In the genomic region with DNA sequence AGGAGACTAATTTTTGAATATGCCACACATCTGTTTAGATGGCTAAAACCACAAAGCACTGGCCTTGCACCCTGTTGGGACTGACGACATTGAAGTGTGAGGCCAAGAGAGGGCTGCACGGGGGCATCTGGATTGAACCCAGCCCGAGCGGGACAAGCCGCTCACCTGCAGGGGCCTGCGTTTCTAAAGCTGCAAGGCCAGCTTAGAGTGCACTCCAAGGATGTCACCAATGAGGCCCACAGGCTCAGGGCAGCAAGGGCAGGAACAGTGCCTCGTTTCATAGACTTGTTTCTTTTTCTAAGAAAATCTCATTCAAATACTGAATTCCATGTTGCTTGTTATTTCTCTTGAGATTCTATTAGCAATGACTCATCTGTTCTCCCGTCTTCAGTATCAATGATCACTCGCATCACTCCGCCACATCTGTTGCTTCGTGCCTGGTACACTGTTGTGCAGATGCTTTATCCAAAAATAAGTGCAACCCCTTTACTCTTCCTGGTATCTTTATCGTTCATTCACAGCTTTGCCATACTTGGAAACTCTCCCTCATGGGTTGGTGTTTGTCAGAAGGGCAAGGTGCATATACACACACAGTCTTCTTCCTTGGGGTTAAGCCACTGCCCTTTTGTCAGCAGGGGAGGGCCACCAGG, we compare ENCODE assay signal across 1 cellular context.
TF ChIP-seq lines count a peak whose summit lies in the region.

No MANE protein-coding gene starts in this region.

TF ChIP-seq in IMR-90, 13 proteins besides CTCF, POLR2A, EP300 and RAD21:
- no peak for TF ChIP-seq MAZ (IDR thresholded peaks at IDR 0.05; ENCODE audit: borderline replicate concordance, low read depth, low read length)
- TF ChIP-seq MXI1 (IDR thresholded peaks at IDR 0.05; ENCODE audit: borderline replicate concordance, low read depth, low read length) = no peak
- TF ChIP-seq BHLHE40 (IDR thresholded peaks at IDR 0.05; ENCODE audit: low read depth, low read length) = no peak
- TF ChIP-seq CEBPB (IDR thresholded peaks at IDR 0.05; ENCODE audit: low read depth, low read length) = no peak
- no peak for TF ChIP-seq FOS (IDR thresholded peaks at IDR 0.05; ENCODE audit: low read depth, low read length)
- no peak for TF ChIP-seq CHD1 (IDR thresholded peaks at IDR 0.05; ENCODE audit: low read depth, low read length)
- no peak for TF ChIP-seq RCOR1 (IDR thresholded peaks at IDR 0.05; ENCODE audit: insufficient replicate concordance, low read length)
- TF ChIP-seq NFE2L2 (IDR thresholded peaks at IDR 0.05; ENCODE audit: low read depth, low read length) = no peak
- TF ChIP-seq MAFK (IDR thresholded peaks at IDR 0.05; ENCODE audit: low read depth, low read length) = no peak
- no peak for TF ChIP-seq RFX5 (IDR thresholded peaks at IDR 0.05; ENCODE audit: low read depth, low read length)
- TF ChIP-seq, protein P1, sequence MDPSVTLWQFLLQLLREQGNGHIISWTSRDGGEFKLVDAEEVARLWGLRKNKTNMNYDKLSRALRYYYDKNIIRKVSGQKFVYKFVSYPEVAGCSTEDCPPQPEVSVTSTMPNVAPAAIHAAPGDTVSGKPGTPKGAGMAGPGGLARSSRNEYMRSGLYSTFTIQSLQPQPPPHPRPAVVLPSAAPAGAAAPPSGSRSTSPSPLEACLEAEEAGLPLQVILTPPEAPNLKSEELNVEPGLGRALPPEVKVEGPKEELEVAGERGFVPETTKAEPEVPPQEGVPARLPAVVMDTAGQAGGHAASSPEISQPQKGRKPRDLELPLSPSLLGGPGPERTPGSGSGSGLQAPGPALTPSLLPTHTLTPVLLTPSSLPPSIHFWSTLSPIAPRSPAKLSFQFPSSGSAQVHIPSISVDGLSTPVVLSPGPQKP (IDR thresholded peaks at IDR 0.05; ENCODE audit: borderline replicate concordance, low read depth, low read length) = no peak
- TF ChIP-seq SMC3 (IDR thresholded peaks at IDR 0.05; ENCODE audit: low read depth, low read length) = no peak
- TF ChIP-seq, protein P2, sequence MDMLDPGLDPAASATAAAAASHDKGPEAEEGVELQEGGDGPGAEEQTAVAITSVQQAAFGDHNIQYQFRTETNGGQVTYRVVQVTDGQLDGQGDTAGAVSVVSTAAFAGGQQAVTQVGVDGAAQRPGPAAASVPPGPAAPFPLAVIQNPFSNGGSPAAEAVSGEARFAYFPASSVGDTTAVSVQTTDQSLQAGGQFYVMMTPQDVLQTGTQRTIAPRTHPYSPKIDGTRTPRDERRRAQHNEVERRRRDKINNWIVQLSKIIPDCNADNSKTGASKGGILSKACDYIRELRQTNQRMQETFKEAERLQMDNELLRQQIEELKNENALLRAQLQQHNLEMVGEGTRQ (IDR thresholded peaks at IDR 0.05; ENCODE audit: low read depth, low read length) = no peak
